ENCODE assay signal across 10 cellular contexts in the genomic region with DNA sequence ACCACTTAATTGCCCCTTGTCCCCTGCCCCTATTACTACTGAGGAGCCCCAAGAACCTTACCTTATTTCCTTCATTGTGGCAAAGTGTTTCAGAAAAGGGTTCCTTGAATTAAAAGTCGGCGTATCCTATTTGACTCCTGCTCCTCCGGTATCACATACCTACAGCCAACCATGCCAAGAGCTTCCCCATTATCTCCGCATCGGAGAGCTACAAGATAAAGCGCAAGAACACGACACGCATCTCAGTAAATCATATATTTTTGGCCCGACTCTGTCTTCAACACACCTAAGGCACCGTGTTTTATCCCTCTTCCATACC. TPM values are rescaled to one million over a fixed set of nuclear protein-coding genes. Genes with fewer than 3 reads are reported as not detected.
DNase-seq lines count a peak whose midpoint lies in the region; ATAC-seq and TF ChIP-seq lines count a peak whose summit lies in the region.
"Had no signal": no experiment of that assay in that cellular context is flagged by ENCODE, and none has a peak within 500 bp of the region (broad histone marks: within the 10 kb centered on the region; RNA-seq: fewer than 3 reads in every experiment).

No MANE protein-coding gene starts in this region.

- CTCF ChIA-PET in activated CD8-positive, alpha-beta T cell treated with anti-CD3 and anti-CD28 coated beads for 36 hours (lab: Charles Lee), result interaction anchor here (0.9 to 3.8 kb wide), 8 partner anchors 10 to 360 kb away, joined by 3 to 14 read pairs (median 5); partner anchors contain the start of genes COPS4, LIN54 and SEC31A

- H4K20me1 ChIP-seq in BLaER1, result peaks cover 41% of the 10 kb centered on the region

- peak overlapping the region; percentile 93 for H3K27ac ChIP-seq in BLaER1
- peak overlapping the region; percentile 65 for H3K27ac ChIP-seq in HUES6 (ENCODE audit: low read depth, low read length)
- peak overlapping the region; percentile 97 to 99 for H3K27ac ChIP-seq in uterus

- POLR2A ChIA-PET in activated CD8-positive, alpha-beta T cell treated with anti-CD3 and anti-CD28 coated beads for 36 hours (lab: Charles Lee), result interaction anchor here (0.7 to 1.9 kb wide), 11 partner anchors 9 to 527 kb away, joined by 3 to 11 read pairs (median 4); partner anchors contain the start of genes HNRNPDL and SEC31A

- H3K4me1 ChIP-seq in BLaER1, result peaks cover 39% of the 10 kb centered on the region
- peaks cover 3% of the 10 kb centered on the region; the same call in 1 of the 2 replicates for H3K4me1 ChIP-seq in HUES6 (ENCODE audit: control insufficient read depth, insufficient read depth, low read length)
- H3K4me1 ChIP-seq in uterus, result peaks cover 0 to 4% of the 10 kb centered on the region in 2 donors

- peak overlapping the region; percentile 93 for H3K4me2 ChIP-seq in BLaER1

- intact Hi-C loops in activated CD8-positive, alpha-beta T cell treated with anti-CD3 and anti-CD28 coated beads for 36 hours (cut with micrococcal nuclease), result loop anchor here (2.0 to 10.0 kb wide), 6 partner anchors 112 to 525 kb away; partner anchors contain the start of genes COPS4, COQ2, HNRNPD and LIN54
- intact Hi-C loops in uterus (cut with DNase I; ENCODE audit: low total_unique reads), result loop anchor here (5.0 kb wide), 1 partner anchor 112 kb away; the partner anchor contains the start of gene LIN54

- H3K4me3 ChIP-seq in BLaER1 (peak overlapping the region; percentile 74), HUES6 (ENCODE audit: low read depth, low read length) (peak overlapping the region; percentile 89), uterus (peak overlapping the region; percentile 68 to 76)

- H3K27me3 ChIP-seq in BLaER1, result no peaks in the 10 kb centered on the region
- H3K27me3 ChIP-seq in HUES6 (ENCODE audit: control insufficient read depth, insufficient read depth, low read length), result no peaks in the 10 kb centered on the region
- no peaks in the 10 kb centered on the region for H3K27me3 ChIP-seq in uterus

- no peak for DNase-seq in activated CD8-positive, alpha-beta T cell treated with anti-CD3 and anti-CD28 coated beads for 36 hours
- DNase-seq in kidney glomerular epithelial cell (lab: John Stamatoyannopoulos, UW) (peak; percentile 70), uterus (no peak), activated gamma-delta T cell treated with Interleukin-2 at 50 U/mL for 16 hours (no peak)

- no peak for TF ChIP-seq POLR2A in uterus (IDR thresholded peaks at IDR 0.05)

- no peak overlapping the region for H3K27ac Mint-ChIP-seq in activated CD8-positive, alpha-beta T cell treated with anti-CD3 and anti-CD28 coated beads for 36 hours
- H3K27ac Mint-ChIP-seq: IgD-negative memory B cell, memory B cell had no signal

- H3K36me3 Mint-ChIP-seq in activated CD8-positive, alpha-beta T cell treated with anti-CD3 and anti-CD28 coated beads for 36 hours (ENCODE audit: low read depth), result peaks cover 13% of the 10 kb centered on the region
- H3K36me3 Mint-ChIP-seq: IgD-negative memory B cell had no signal

- H3K4me1 Mint-ChIP-seq in activated CD8-positive, alpha-beta T cell treated with anti-CD3 and anti-CD28 coated beads for 36 hours (ENCODE audit: low read depth), result peaks cover 45% of the 10 kb centered on the region

- no peaks in the 10 kb centered on the region for H3K27me3 Mint-ChIP-seq in activated CD8-positive, alpha-beta T cell treated with anti-CD3 and anti-CD28 coated beads for 36 hours
- H3K27me3 Mint-ChIP-seq: IgD-negative memory B cell, memory B cell had no signal

- ATAC-seq in GM19397 (IDR thresholded peaks at IDR 0.05; ENCODE audit: unreplicated experiment) (peak; percentile 2), HG03457 (IDR thresholded peaks at IDR 0.05; ENCODE audit: unreplicated experiment) (no peak)
- peak; percentile 3 for ATAC-seq in activated CD8-positive, alpha-beta T cell treated with anti-CD3 and anti-CD28 coated beads for 36 hours

- H3K9me3 ChIP-seq in BLaER1 (no peaks in the 10 kb centered on the region), HUES6 (ENCODE audit: control insufficient read depth, insufficient read depth, low read depth, low read length) (no peaks in the 10 kb centered on the region), uterus (no peaks in the 10 kb centered on the region)

- no peak overlapping the region for H3K4me3 Mint-ChIP-seq in activated CD8-positive, alpha-beta T cell treated with anti-CD3 and anti-CD28 coated beads for 36 hours
- H3K4me3 Mint-ChIP-seq: IgD-negative memory B cell, memory B cell had no signal

- H3K9me3 Mint-ChIP-seq in activated CD8-positive, alpha-beta T cell treated with anti-CD3 and anti-CD28 coated beads for 36 hours, result no peaks in the 10 kb centered on the region
- H3K9me3 Mint-ChIP-seq: IgD-negative memory B cell, memory B cell had no signal

- H3K36me3 ChIP-seq in BLaER1 (peaks cover 25% of the 10 kb centered on the region), HUES6 (ENCODE audit: control insufficient read depth, insufficient read depth, low read length) (peaks cover 52% of the 10 kb centered on the region), uterus (no peaks in the 10 kb centered on the region)

- peak overlapping the region; percentile 93 for H3K9ac ChIP-seq in BLaER1
- H3K9ac ChIP-seq in HUES6 (ENCODE audit: low read length), result peak overlapping the region; percentile 95

- TF ChIP-seq CTCF in activated CD8-positive, alpha-beta T cell treated with anti-CD3 and anti-CD28 coated beads for 36 hours (IDR thresholded peaks at IDR 0.05), result no peak
- no peak for TF ChIP-seq CTCF in uterus (IDR thresholded peaks at IDR 0.05)

RNA-seq across cellular contexts. Expression of gene THAP9, which starts 0.6 kb away (rescaled TPM):
- total RNA-seq in activated CD8-positive, alpha-beta T cell treated with anti-CD3 and anti-CD28 coated beads for 36 hours, result 1 to 10 TPM; 3.5 to 4.4 TPM
- 10 to 100 TPM in 1 of 4 donors, 1 to 10 TPM in 3; 2.3 to 26.9 (median 6.5) TPM for total RNA-seq in uterus

RNA-seq across cellular contexts. Expression of gene SEC31A, which starts 9.0 kb away (rescaled TPM):
- total RNA-seq in activated CD8-positive, alpha-beta T cell treated with anti-CD3 and anti-CD28 coated beads for 36 hours, result 10 to 100 TPM; 76.0 to 77.1 TPM
- total RNA-seq in uterus, result 100 to 1,000 TPM; 117 to 458 (median 253) TPM
